Comparison of ENCODE assay signal across 1 cellular context in the genomic region with DNA sequence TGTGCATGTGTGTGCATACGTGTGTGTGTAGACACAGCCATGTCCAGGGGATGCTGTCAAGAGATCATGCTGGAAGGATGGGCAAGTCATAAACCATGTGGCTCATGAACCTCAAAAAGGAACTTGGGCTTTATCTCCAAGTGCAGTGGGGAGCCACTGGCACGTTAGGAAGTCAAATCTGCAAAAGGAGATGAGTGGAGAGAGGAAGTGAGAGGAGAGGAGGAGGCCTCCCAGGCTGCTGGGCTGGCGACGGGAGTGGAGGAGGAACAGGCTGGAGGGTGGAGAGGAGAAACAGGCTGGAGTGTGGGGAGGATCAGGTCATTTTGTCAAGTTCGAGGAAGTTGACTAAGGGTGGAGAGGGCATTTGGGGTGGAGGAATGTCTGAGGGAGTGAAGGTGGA.
TF ChIP-seq lines count a peak whose summit lies in the region.

No MANE protein-coding gene starts in this region.

TF ChIP-seq in K562, 482 proteins besides CTCF, POLR2A, EP300 and RAD21 (continued from another document):
- TF ChIP-seq VEZF1 (CRISPR knock-in tag; IDR thresholded peaks at IDR 0.05) (peak; percentile 56; the same call in 1 of the 2 replicates), ARID1B (IDR thresholded peaks at IDR 0.05) (peak; percentile 84), JUND (IDR thresholded peaks at IDR 0.05; ENCODE audit: borderline replicate concordance, low read depth, low read length) (peak; percentile 52), JUND (tag; IDR thresholded peaks at IDR 0.05; ENCODE audit: borderline replicate concordance, low read depth, low read length) (no peak; the same call in 2 of the 3 replicates), THRB (CRISPR knock-in tag; conservative IDR thresholded peaks at IDR 0.05) (peak; percentile 51), RNF219 (CRISPR knock-in tag; IDR thresholded peaks at IDR 0.05) (no peak), MYNN (IDR thresholded peaks at IDR 0.05) (peak; percentile 69), MYNN (CRISPR knock-in tag; IDR thresholded peaks at IDR 0.05) (no peak), PPARD (CRISPR knock-in tag; IDR thresholded peaks at IDR 0.05) (no peak), ETV1 (tag; conservative IDR thresholded peaks at IDR 0.05; ENCODE audit: low read depth) (0 out of 2 replicates have a peak, but pooled peaks have one; percentile 18), RNF2 (IDR thresholded peaks at IDR 0.05) (peak; percentile 85; the same call in 1 of the 2 replicates), SNRNP70 (optimal IDR thresholded peaks at IDR 0.05; ENCODE audit: low read depth, low read length) (no peak), SPI1 (IDR thresholded peaks at IDR 0.05; ENCODE audit: borderline replicate concordance, low read depth, low read length) (peak; percentile 97), ELK1 (CRISPR knock-in tag; IDR thresholded peaks at IDR 0.05) (no peak), PTBP1 (IDR thresholded peaks at IDR 0.05; ENCODE audit: low read depth, low read length) (no peak)
- TF ChIP-seq, protein P1, sequence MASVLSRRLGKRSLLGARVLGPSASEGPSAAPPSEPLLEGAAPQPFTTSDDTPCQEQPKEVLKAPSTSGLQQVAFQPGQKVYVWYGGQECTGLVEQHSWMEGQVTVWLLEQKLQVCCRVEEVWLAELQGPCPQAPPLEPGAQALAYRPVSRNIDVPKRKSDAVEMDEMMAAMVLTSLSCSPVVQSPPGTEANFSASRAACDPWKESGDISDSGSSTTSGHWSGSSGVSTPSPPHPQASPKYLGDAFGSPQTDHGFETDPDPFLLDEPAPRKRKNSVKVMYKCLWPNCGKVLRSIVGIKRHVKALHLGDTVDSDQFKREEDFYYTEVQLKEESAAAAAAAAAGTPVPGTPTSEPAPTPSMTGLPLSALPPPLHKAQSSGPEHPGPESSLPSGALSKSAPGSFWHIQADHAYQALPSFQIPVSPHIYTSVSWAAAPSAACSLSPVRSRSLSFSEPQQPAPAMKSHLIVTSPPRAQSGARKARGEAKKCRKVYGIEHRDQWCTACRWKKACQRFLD (CRISPR knock-in tag; IDR thresholded peaks at IDR 0.05): peak; percentile 44; the same call in 1 of the 2 replicates
- TF ChIP-seq, protein P2, sequence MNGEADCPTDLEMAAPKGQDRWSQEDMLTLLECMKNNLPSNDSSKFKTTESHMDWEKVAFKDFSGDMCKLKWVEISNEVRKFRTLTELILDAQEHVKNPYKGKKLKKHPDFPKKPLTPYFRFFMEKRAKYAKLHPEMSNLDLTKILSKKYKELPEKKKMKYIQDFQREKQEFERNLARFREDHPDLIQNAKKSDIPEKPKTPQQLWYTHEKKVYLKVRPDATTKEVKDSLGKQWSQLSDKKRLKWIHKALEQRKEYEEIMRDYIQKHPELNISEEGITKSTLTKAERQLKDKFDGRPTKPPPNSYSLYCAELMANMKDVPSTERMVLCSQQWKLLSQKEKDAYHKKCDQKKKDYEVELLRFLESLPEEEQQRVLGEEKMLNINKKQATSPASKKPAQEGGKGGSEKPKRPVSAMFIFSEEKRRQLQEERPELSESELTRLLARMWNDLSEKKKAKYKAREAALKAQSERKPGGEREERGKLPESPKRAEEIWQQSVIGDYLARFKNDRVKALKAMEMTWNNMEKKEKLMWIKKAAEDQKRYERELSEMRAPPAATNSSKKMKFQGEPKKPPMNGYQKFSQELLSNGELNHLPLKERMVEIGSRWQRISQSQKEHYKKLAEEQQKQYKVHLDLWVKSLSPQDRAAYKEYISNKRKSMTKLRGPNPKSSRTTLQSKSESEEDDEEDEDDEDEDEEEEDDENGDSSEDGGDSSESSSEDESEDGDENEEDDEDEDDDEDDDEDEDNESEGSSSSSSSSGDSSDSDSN (IDR thresholded peaks at IDR 0.05; ENCODE audit: borderline replicate concordance in 1 of 2, low read depth in 2 of 2, low read length in 2 of 2): 0 out of 4 replicates have a peak, but pooled peaks of 1 of the 2 experiments have one; percentile 62
TF ChIP-seq in K562: peak in this region for 70.
